ENCODE assay signal across 14 cellular contexts in the genomic region with DNA sequence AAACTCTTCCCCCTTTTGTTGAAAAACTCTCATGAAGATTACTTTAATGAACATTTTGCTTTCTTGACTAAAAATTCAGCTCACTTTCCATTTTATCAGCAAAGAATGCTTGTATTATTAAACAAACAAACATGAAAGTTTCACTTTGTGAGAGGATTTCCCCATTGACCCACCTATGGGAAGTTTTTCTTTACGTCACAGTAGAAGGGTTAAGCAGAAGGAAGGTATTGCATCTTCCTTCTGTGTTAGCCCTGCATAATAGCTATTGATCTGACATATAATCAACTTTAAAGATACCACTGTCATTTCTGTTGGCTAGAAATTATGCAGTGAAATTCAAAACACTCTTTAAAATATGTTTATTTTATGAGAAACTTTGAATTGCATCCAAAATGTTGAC.
"Had no signal": no experiment of that assay in that cellular context is flagged by ENCODE, and none has a peak within 500 bp of the region (broad histone marks: within the 10 kb centered on the region; RNA-seq: fewer than 3 reads in every experiment).

No MANE protein-coding gene starts in this region.

- H3K9me3 ChIP-seq: body of pancreas, sigmoid colon, thoracic aorta, uterus had no signal

- H3K4me3 ChIP-seq: body of pancreas, lung, sigmoid colon, thoracic aorta, uterus had no signal

- H2AFZ ChIP-seq: parathyroid adenoma had no signal

- H3K36me3 ChIP-seq: sigmoid colon, thoracic aorta, uterus had no signal

- H3K27ac ChIP-seq: body of pancreas, parathyroid adenoma, thoracic aorta had no signal

- H3K9ac ChIP-seq: parathyroid adenoma had no signal

- DNase-seq: activated CD4-positive, alpha-beta T cell treated with anti-CD3 and anti-CD28 coated beads, Interleukin-2, amount 10 ng/mL, durations not matched to agents 7 days and 5 days; activated CD4-positive, CD25-positive, alpha-beta regulatory T cell; activated CD8-positive, alpha-beta memory T cell treated with anti-CD3 and anti-CD28 coated beads, Interleukin-2, amount 50 U/mL, for 48 hours; activated gamma-delta T cell treated with Interleukin-2 at 50 U/mL for 16 hours; amygdala; body of pancreas; caudate nucleus; hypothalamus; naive thymus-derived CD4-positive, alpha-beta T cell; sigmoid colon; uterus had no signal

- H3K4me1 ChIP-seq: body of pancreas, parathyroid adenoma, uterus had no signal

- H3K27me3 ChIP-seq: body of pancreas, sigmoid colon, uterus had no signal
